In genomic region chr3:131705558-131706051, GRCh38 we compare ENCODE assay signal across 10 cellular contexts.
DNase-seq lines count a peak whose midpoint lies in the region; ATAC-seq and TF ChIP-seq lines count a peak whose summit lies in the region.
"Had no signal": no experiment of that assay in that cellular context is flagged by ENCODE, and none has a peak within 500 bp of the region (broad histone marks: within the 10 kb centered on the region; RNA-seq: fewer than 3 reads in every experiment).

No MANE protein-coding gene starts in this region.

- no peaks in the 10 kb centered on the region for H3K9me2 ChIP-seq in PC-9 (ENCODE audit: insufficient read depth)

- intact Hi-C loops in PC-9 (cut with micrococcal nuclease; ENCODE audit: unreplicated experiment) (no loop called here), upper lobe of right lung (cut with DNase I) (no loop called here)

- H3K9me3 ChIP-seq in PC-9 (ENCODE audit: insufficient read depth, low read depth) = 0 out of 2 replicates have a peak, but pooled peaks cover 4% of the 10 kb centered on the region
- H3K9me3 ChIP-seq in upper lobe of right lung = no peaks in the 10 kb centered on the region
- H3K9me3 ChIP-seq: mucosa of descending colon had no signal

- H3K27me3 ChIP-seq in PC-9 (ENCODE audit: insufficient read depth, low read depth) = no peaks in the 10 kb centered on the region
- H3K27me3 ChIP-seq in upper lobe of right lung = no peaks in the 10 kb centered on the region

- CTCF ChIA-PET in PC-9 (lab: Charles Lee) = no interaction called here

- H3K4me2 ChIP-seq in PC-9 = peak overlapping the region; percentile 54

- no TSS peak for BruUV-seq in PC-9 (replicated peaks; lab: Mats Ljungman, UMichigan)

- peak overlapping the region; percentile 49; the same call in 1 of the 2 replicates for H2AFZ ChIP-seq in PC-9

- ATAC-seq in GM19468 (IDR thresholded peaks at IDR 0.05; ENCODE audit: extremely low read depth, unreplicated experiment) = peak; percentile 69
- ATAC-seq in HG03095 (IDR thresholded peaks at IDR 0.05; ENCODE audit: unreplicated experiment) = peak; percentile 70
- no peak for ATAC-seq in upper lobe of right lung
- ATAC-seq: mucosa of descending colon, Panc1 had no signal

- H3F3A ChIP-seq in PC-9 (ENCODE audit: insufficient read depth, low read depth) = no peaks in the 10 kb centered on the region

- DNase-seq in EH (ENCODE audit: low read depth) = peak; percentile 45
- DNase-seq in PC-9 = peak; percentile 3 to 39
- DNase-seq in NCI-H1694 (lab: John Stamatoyannopoulos, UW) = no peak
- DNase-seq in upper lobe of right lung = no peak
- no peak for DNase-seq in cortex of kidney (lab: John Stamatoyannopoulos, UW)
- no peak for DNase-seq in activated effector memory CD4-positive, alpha-beta T cell treated with anti-CD3 and anti-CD28 coated beads, Interleukin-2, amount 50 U/mL, for 16 hours
- DNase-seq: mucosa of descending colon had no signal

- H3K4me3 ChIP-seq in PC-9 (no peak overlapping the region), upper lobe of right lung (no peak overlapping the region)
- H3K4me3 ChIP-seq: mucosa of descending colon had no signal

- no peaks in the 10 kb centered on the region for H3K36me3 ChIP-seq in PC-9 (ENCODE audit: low read depth)
- H3K36me3 ChIP-seq in upper lobe of right lung = no peaks in the 10 kb centered on the region

- H3K4me1 ChIP-seq in PC-9 (replicated peaks; ENCODE audit: insufficient read depth) (peaks cover 25% of the 10 kb centered on the region), upper lobe of right lung (no peaks in the 10 kb centered on the region)

- TF ChIP-seq CTCF in PC-9 (conservative IDR thresholded peaks at IDR 0.05) (no peak), upper lobe of right lung (IDR thresholded peaks at IDR 0.05) (no peak)

- H3K79me2 ChIP-seq in PC-9 (ENCODE audit: low read depth) = no peaks in the 10 kb centered on the region

- H4K20me1 ChIP-seq in PC-9 (ENCODE audit: insufficient read depth) = no peaks in the 10 kb centered on the region

- POLR2A ChIA-PET in PC-9 (lab: Charles Lee; ENCODE audit: unreplicated experiment) = no interaction called here

- H3K27ac ChIP-seq in PC-9 = peak overlapping the region; percentile 84
- no peak overlapping the region for H3K27ac ChIP-seq in upper lobe of right lung

Comparison
In these comparisons a context has a peak if more than half of its experiments do, and no peak if none do; other contexts are left out.
1. DNase-seq: peak in EH (single experiment) and PC-9 (2 of 2); none in NCI-H1694 (single experiment), upper lobe of right lung (single experiment), cortex of kidney (single experiment) and activated effector memory CD4-positive, alpha-beta T cell treated with anti-CD3 and anti-CD28 coated beads, Interleukin-2, amount 50 U/mL, for 16 hours (single experiment).